In genomic region chr12:53308276-53308675, GRCh38 we compare ENCODE assay signal across 17 cellular contexts. TPM values are rescaled to one million over a fixed set of nuclear protein-coding genes. Genes with fewer than 3 reads are reported as not detected.
DNase-seq lines count a peak whose midpoint lies in the region; ATAC-seq and TF ChIP-seq lines count a peak whose summit lies in the region.
"Had no signal": no experiment of that assay in that cellular context is flagged by ENCODE, and none has a peak within 500 bp of the region (broad histone marks: within the 10 kb centered on the region; RNA-seq: fewer than 3 reads in every experiment).

No MANE protein-coding gene starts in this region.

- no peaks in the 10 kb centered on the region for H3K9me3 Mint-ChIP-seq in activated T-cell treated with anti-CD3 and anti-CD28 coated beads, Interleukin-2, amount 50 U/mL, for 72 hours
- H3K9me3 Mint-ChIP-seq in activated naive CD8-positive, alpha-beta T cell treated with anti-CD3 and anti-CD28 coated beads, Interleukin-2, amount 50 U/mL, for 24 hours, result no peaks in the 10 kb centered on the region
- H3K9me3 Mint-ChIP-seq in neural crest cell, result no peaks in the 10 kb centered on the region
- no peaks in the 10 kb centered on the region for H3K9me3 Mint-ChIP-seq in activated naive CD4-positive, alpha-beta T cell treated with anti-CD3 and anti-CD28 coated beads, Interleukin-2, amount 10 ng/mL, durations not matched to agents 7 days and 5 days

- no peak for TF ChIP-seq CTCF in neural crest cell (conservative IDR thresholded peaks at IDR 0.05)

- CTCF ChIA-PET in activated naive CD4-positive, alpha-beta T cell treated with anti-CD3 and anti-CD28 coated beads, Interleukin-2, amount 10 ng/mL, durations not matched to agents 7 days and 5 days (lab: Charles Lee), result interaction anchor here (1.6 kb wide), 1 partner anchor 13 kb away, joined by 5 read pairs; the partner anchor contains the start of gene AAAS

- H3K27me3 Mint-ChIP-seq in activated T-cell treated with anti-CD3 and anti-CD28 coated beads, Interleukin-2, amount 50 U/mL, for 72 hours (ENCODE audit: low read depth), result no peaks in the 10 kb centered on the region
- H3K27me3 Mint-ChIP-seq in activated naive CD8-positive, alpha-beta T cell treated with anti-CD3 and anti-CD28 coated beads, Interleukin-2, amount 50 U/mL, for 24 hours, result no peaks in the 10 kb centered on the region
- H3K27me3 Mint-ChIP-seq in neural crest cell (ENCODE audit: low read depth), result no peaks in the 10 kb centered on the region
- no peaks in the 10 kb centered on the region for H3K27me3 Mint-ChIP-seq in activated naive CD4-positive, alpha-beta T cell treated with anti-CD3 and anti-CD28 coated beads, Interleukin-2, amount 10 ng/mL, durations not matched to agents 7 days and 5 days

- H3K36me3 Mint-ChIP-seq in activated T-cell treated with anti-CD3 and anti-CD28 coated beads, Interleukin-2, amount 50 U/mL, for 72 hours (ENCODE audit: insufficient read depth in 2 of 2), result peaks cover 2 to 5% of the 10 kb centered on the region in 2 donors
- peaks cover 25% of the 10 kb centered on the region for H3K36me3 Mint-ChIP-seq in activated naive CD8-positive, alpha-beta T cell treated with anti-CD3 and anti-CD28 coated beads, Interleukin-2, amount 50 U/mL, for 24 hours (ENCODE audit: low read depth)
- H3K36me3 Mint-ChIP-seq in neural crest cell (ENCODE audit: low read depth), result peaks cover 13% of the 10 kb centered on the region
- H3K36me3 Mint-ChIP-seq in activated naive CD4-positive, alpha-beta T cell treated with anti-CD3 and anti-CD28 coated beads, Interleukin-2, amount 10 ng/mL, durations not matched to agents 7 days and 5 days, result peaks cover 41% of the 10 kb centered on the region

- no peaks in the 10 kb centered on the region for H3K4me1 Mint-ChIP-seq in activated T-cell treated with anti-CD3 and anti-CD28 coated beads, Interleukin-2, amount 50 U/mL, for 72 hours (ENCODE audit: low read depth)
- H3K4me1 Mint-ChIP-seq in activated naive CD8-positive, alpha-beta T cell treated with anti-CD3 and anti-CD28 coated beads, Interleukin-2, amount 50 U/mL, for 24 hours, result peaks cover 2% of the 10 kb centered on the region
- H3K4me1 Mint-ChIP-seq in neural crest cell, result no peaks in the 10 kb centered on the region
- no peaks in the 10 kb centered on the region for H3K4me1 Mint-ChIP-seq in activated naive CD4-positive, alpha-beta T cell treated with anti-CD3 and anti-CD28 coated beads, Interleukin-2, amount 10 ng/mL, durations not matched to agents 7 days and 5 days

- no peak for ATAC-seq in activated T-cell treated with anti-CD3 and anti-CD28 coated beads, Interleukin-2, amount 50 U/mL, for 72 hours (replicated peaks in 1 of 2)
- no peak for ATAC-seq in activated naive CD8-positive, alpha-beta T cell treated with anti-CD3 and anti-CD28 coated beads, Interleukin-2, amount 50 U/mL, for 24 hours

- peak overlapping the region; percentile 7 for H3K27ac Mint-ChIP-seq in activated T-cell treated with anti-CD3 and anti-CD28 coated beads, Interleukin-2, amount 50 U/mL, for 72 hours
- peak overlapping the region; percentile 5 for H3K27ac Mint-ChIP-seq in activated naive CD8-positive, alpha-beta T cell treated with anti-CD3 and anti-CD28 coated beads, Interleukin-2, amount 50 U/mL, for 24 hours
- no peak overlapping the region for H3K27ac Mint-ChIP-seq in neural crest cell (ENCODE audit: unreplicated experiment)
- H3K27ac Mint-ChIP-seq in activated naive CD4-positive, alpha-beta T cell treated with anti-CD3 and anti-CD28 coated beads, Interleukin-2, amount 10 ng/mL, durations not matched to agents 7 days and 5 days, result no peak overlapping the region

- no peak overlapping the region for H3K4me3 Mint-ChIP-seq in activated T-cell treated with anti-CD3 and anti-CD28 coated beads, Interleukin-2, amount 50 U/mL, for 72 hours
- no peak overlapping the region for H3K4me3 Mint-ChIP-seq in activated naive CD8-positive, alpha-beta T cell treated with anti-CD3 and anti-CD28 coated beads, Interleukin-2, amount 50 U/mL, for 24 hours
- H3K4me3 Mint-ChIP-seq in neural crest cell, result peak overlapping the region; percentile 29
- H3K4me3 Mint-ChIP-seq in activated naive CD4-positive, alpha-beta T cell treated with anti-CD3 and anti-CD28 coated beads, Interleukin-2, amount 10 ng/mL, durations not matched to agents 7 days and 5 days, result no peak overlapping the region

- no peak for DNase-seq in activated T-cell treated with anti-CD3 and anti-CD28 coated beads, Interleukin-2, amount 50 U/mL, for 72 hours
- no peak for DNase-seq in activated T-cell treated with anti-CD3 and anti-CD28 coated beads for 4 hours
- peak; percentile 53 for DNase-seq in NCI-H2171 treated with DMSO at 0.1 percent for 48 hours (lab: John Stamatoyannopoulos, UW)
- DNase-seq in activated naive CD8-positive, alpha-beta T cell treated with anti-CD3 and anti-CD28 coated beads, Interleukin-2, amount 50 U/mL, for 24 hours, result no peak
- no peak for DNase-seq in neural crest cell (ENCODE audit: low read depth, low spot score)
- no peak for DNase-seq in activated naive CD4-positive, alpha-beta T cell treated with anti-CD3 and anti-CD28 coated beads, Interleukin-2, amount 10 ng/mL, durations not matched to agents 7 days and 5 days
- no peak for DNase-seq in NCI-H1048 (lab: John Stamatoyannopoulos, UW)
- no peak for DNase-seq in NCI-H1105 treated with DMSO at 0.1 percent for 48 hours (lab: John Stamatoyannopoulos, UW)
- DNase-seq: C1 segment of cervical spinal cord, GF-D8, GOT3, MG63, NCI-H1930, SHP77, SK-N-SH had no signal

RNA-seq across cellular contexts. Expression of gene MYG1, which starts 8.8 kb away (rescaled TPM):
- 10 to 100 TPM; 83.5 to 89.9 TPM for total RNA-seq in activated T-cell treated with anti-CD3 and anti-CD28 coated beads, Interleukin-2, amount 50 U/mL, for 72 hours
- total RNA-seq in neural crest cell, result 67.1 and 72.7 TPM in 2 replicates

RNA-seq across cellular contexts. Expression of gene PFDN5, which starts 12.9 kb away (rescaled TPM):
- 100 to 1,000 TPM; 301 to 318 TPM for total RNA-seq in activated T-cell treated with anti-CD3 and anti-CD28 coated beads, Interleukin-2, amount 50 U/mL, for 72 hours
- total RNA-seq in neural crest cell, result 324 and 326 TPM in 2 replicates

RNA-seq across cellular contexts. Expression of gene AAAS, which starts 13.1 kb away (rescaled TPM):
- 100 to 1,000 TPM in 1 of 2 donors, 10 to 100 TPM in 1; 99.0 to 118 TPM for total RNA-seq in activated T-cell treated with anti-CD3 and anti-CD28 coated beads, Interleukin-2, amount 50 U/mL, for 72 hours
- 94.1 and 95.1 TPM in 2 replicates for total RNA-seq in neural crest cell

RNA-seq across cellular contexts. Expression of gene SP7, which starts 27.9 kb away (rescaled TPM):
- not detected for total RNA-seq in activated T-cell treated with anti-CD3 and anti-CD28 coated beads, Interleukin-2, amount 50 U/mL, for 72 hours
- 0.07 TPM in 1 of 2 replicates, not detected in the other for total RNA-seq in neural crest cell
- total RNA-seq: Daoy, NCI-H460 had no signal

RNA-seq across cellular contexts. Expression of gene ESPL1, which starts 40.2 kb away (rescaled TPM):
- 10 to 100 TPM; 71.9 to 75.5 TPM for total RNA-seq in activated T-cell treated with anti-CD3 and anti-CD28 coated beads, Interleukin-2, amount 50 U/mL, for 72 hours
- total RNA-seq in neural crest cell, result 56.3 and 65.8 TPM in 2 replicates

Comparison
In these comparisons a context has a peak if more than half of its experiments do, and no peak if none do; other contexts are left out.
1. H3K27ac Mint-ChIP-seq: peak in activated T-cell treated with anti-CD3 and anti-CD28 coated beads, Interleukin-2, amount 50 U/mL, for 72 hours (single experiment) and activated naive CD8-positive, alpha-beta T cell treated with anti-CD3 and anti-CD28 coated beads, Interleukin-2, amount 50 U/mL, for 24 hours (single experiment); none in neural crest cell (single experiment) and activated naive CD4-positive, alpha-beta T cell treated with anti-CD3 and anti-CD28 coated beads, Interleukin-2, amount 10 ng/mL, durations not matched to agents 7 days and 5 days (single experiment).